In the genomic region with DNA sequence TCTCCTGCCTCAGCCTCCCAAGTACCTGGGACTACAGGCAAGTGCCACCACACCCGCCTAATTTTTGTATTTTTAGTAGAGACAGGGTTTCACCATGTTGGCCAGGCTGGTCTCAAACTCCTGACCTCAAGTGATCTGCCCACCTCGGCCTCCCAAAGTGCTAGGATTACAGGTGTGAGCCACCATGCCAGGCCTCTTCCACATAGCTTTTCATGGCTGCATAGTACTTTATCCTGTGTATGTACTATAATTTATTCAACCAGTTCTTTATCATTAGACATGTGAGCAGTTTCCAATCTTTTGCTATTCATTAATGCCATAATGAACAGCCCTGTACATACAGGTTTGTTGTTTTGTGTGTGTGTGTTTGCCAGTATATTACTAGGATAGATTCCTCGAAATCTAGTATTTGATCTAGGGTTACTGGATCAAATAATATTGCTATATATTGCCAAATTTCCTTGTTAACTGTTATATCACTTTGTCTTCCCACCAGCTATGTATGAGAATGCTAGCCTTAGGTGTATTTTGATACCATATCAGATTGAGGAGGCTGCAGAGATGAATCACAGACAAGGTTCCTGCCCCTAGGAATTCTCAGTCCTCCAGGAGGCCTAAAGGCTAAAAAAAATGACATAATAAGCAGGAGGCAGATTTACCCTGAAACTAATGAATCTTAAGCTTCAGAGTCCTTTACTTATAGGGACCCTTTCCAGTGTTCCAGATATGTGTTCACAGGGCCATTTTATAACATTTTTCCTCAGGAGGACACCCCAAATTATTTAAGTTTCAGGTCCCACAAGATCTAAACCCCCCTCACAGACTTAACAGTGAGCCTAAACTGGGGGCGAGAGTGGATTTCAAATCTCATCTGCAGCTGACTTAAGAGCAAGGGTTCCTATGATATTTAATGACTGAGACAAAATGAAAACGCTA, we compare ENCODE assay signal across 1 cellular context.
TF ChIP-seq lines count a peak whose summit lies in the region.

No MANE protein-coding gene starts in this region.

TF ChIP-seq in HEK293T, 16 proteins besides CTCF, POLR2A, EP300 and RAD21:
- TF ChIP-seq CTBP1 (IDR thresholded peaks at IDR 0.05; ENCODE audit: borderline replicate concordance) (no peak), LEF1 (IDR thresholded peaks at IDR 0.05; ENCODE audit: borderline replicate concordance) (no peak), BHLHE40 (IDR thresholded peaks at IDR 0.05; ENCODE audit: borderline replicate concordance) (no peak), SUZ12 (IDR thresholded peaks at IDR 0.05) (no peak), L3MBTL2 (conservative IDR thresholded peaks at IDR 0.05) (no peak), FOXK2 (IDR thresholded peaks at IDR 0.05) (no peak), ARNT (IDR thresholded peaks at IDR 0.05) (no peak), FOXM1 (IDR thresholded peaks at IDR 0.05; ENCODE audit: borderline replicate concordance) (no peak), HDGF (IDR thresholded peaks at IDR 0.05; ENCODE audit: borderline replicate concordance) (no peak), ZNF384 (IDR thresholded peaks at IDR 0.05) (no peak), PKNOX1 (IDR thresholded peaks at IDR 0.05) (no peak), ELF4 (IDR thresholded peaks at IDR 0.05) (no peak)
